ENCODE assay signal across 1 cellular context in the genomic region with DNA sequence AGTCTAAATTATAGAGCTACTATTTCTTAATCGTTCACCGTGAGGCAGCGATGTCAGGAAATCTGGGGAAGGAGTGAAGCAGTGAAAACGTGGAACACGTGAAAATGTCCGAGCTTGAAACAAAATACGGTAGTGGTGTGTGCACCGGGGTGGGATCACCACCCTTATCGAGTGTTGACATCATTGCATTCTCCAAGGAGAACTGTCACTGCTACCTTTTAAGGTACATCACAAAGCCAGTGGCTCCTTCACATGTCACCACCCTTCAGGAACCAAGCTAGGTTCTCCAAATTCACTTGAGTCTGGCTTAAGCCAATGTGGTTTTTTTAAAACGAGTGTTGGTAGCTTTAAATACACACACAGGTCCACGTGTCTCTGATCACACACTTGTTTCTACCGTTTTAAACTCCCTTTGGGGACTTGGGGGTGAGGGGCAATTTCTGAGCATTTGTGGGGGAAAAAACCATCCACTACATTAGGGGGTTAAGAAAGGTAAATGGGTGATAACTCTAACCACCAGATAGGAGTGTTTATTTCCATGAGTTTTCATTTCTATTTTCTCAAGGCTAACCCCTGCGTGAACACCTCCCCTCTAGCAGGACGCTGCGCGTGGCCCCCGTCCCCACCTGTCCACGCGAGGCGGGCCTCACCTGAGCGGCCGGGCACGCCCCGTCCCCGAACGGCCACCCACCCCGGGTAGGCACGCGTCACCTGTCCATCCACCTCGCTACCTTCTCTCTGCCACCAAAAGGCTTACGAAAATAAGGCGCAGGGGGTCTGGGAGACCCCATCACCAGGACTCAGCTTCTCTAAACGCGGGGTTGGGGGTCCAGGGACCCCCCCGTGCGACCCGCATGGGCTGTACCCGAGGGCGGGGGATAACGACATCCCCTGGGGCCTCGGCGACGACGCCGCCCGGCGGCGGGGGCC.
TF ChIP-seq lines count a peak whose summit lies in the region.

No MANE protein-coding gene starts in this region.

TF ChIP-seq in K562, 482 proteins besides CTCF, POLR2A, EP300 and RAD21 (continued from another document and continues in another):
- TF ChIP-seq, protein P1, sequence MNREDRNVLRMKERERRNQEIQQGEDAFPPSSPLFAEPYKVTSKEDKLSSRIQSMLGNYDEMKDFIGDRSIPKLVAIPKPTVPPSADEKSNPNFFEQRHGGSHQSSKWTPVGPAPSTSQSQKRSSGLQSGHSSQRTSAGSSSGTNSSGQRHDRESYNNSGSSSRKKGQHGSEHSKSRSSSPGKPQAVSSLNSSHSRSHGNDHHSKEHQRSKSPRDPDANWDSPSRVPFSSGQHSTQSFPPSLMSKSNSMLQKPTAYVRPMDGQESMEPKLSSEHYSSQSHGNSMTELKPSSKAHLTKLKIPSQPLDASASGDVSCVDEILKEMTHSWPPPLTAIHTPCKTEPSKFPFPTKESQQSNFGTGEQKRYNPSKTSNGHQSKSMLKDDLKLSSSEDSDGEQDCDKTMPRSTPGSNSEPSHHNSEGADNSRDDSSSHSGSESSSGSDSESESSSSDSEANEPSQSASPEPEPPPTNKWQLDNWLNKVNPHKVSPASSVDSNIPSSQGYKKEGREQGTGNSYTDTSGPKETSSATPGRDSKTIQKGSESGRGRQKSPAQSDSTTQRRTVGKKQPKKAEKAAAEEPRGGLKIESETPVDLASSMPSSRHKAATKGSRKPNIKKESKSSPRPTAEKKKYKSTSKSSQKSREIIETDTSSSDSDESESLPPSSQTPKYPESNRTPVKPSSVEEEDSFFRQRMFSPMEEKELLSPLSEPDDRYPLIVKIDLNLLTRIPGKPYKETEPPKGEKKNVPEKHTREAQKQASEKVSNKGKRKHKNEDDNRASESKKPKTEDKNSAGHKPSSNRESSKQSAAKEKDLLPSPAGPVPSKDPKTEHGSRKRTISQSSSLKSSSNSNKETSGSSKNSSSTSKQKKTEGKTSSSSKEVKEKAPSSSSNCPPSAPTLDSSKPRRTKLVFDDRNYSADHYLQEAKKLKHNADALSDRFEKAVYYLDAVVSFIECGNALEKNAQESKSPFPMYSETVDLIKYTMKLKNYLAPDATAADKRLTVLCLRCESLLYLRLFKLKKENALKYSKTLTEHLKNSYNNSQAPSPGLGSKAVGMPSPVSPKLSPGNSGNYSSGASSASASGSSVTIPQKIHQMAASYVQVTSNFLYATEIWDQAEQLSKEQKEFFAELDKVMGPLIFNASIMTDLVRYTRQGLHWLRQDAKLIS (CRISPR knock-in tag; IDR thresholded peaks at IDR 0.05): peak; percentile 51; the same call in 1 of the 2 replicates
- 0 out of 2 replicates have a peak, but pooled peaks have one; percentile 63 for TF ChIP-seq MTA3 (IDR thresholded peaks at IDR 0.05; ENCODE audit: borderline replicate concordance)
- TF ChIP-seq, protein P2, sequence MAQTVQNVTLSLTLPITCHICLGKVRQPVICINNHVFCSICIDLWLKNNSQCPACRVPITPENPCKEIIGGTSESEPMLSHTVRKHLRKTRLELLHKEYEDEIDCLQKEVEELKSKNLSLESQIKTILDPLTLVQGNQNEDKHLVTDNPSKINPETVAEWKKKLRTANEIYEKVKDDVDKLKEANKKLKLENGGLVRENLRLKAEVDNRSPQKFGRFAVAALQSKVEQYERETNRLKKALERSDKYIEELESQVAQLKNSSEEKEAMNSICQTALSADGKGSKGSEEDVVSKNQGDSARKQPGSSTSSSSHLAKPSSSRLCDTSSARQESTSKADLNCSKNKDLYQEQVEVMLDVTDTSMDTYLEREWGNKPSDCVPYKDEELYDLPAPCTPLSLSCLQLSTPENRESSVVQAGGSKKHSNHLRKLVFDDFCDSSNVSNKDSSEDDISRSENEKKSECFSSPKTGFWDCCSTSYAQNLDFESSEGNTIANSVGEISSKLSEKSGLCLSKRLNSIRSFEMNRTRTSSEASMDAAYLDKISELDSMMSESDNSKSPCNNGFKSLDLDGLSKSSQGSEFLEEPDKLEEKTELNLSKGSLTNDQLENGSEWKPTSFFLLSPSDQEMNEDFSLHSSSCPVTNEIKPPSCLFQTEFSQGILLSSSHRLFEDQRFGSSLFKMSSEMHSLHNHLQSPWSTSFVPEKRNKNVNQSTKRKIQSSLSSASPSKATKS (CRISPR knock-in tag; IDR thresholded peaks at IDR 0.05): no peak
- no peak for TF ChIP-seq MCM5 (IDR thresholded peaks at IDR 0.05; ENCODE audit: low read depth)
- 0 out of 4 replicates have a peak, but pooled peaks of 1 of the 2 experiments have one; percentile 33 for TF ChIP-seq RCOR1 (IDR thresholded peaks at IDR 0.05; ENCODE audit: borderline replicate concordance in 1 of 2, low read depth in 2 of 2, low read length in 2 of 2)
- TF ChIP-seq RFX1 (IDR thresholded peaks at IDR 0.05): no peak
- no peak for TF ChIP-seq ZNF24 (IDR thresholded peaks at IDR 0.05)
- no peak for TF ChIP-seq ZNF133 (CRISPR knock-in tag; IDR thresholded peaks at IDR 0.05)
- TF ChIP-seq ZNF830 (CRISPR knock-in tag; IDR thresholded peaks at IDR 0.05): 0 out of 2 replicates have a peak, but pooled peaks have one; percentile 39
- no peak for TF ChIP-seq HNRNPH1 (optimal IDR thresholded peaks at IDR 0.05; ENCODE audit: low read depth, low read length)
- TF ChIP-seq JUND (IDR thresholded peaks at IDR 0.05; ENCODE audit: borderline replicate concordance, low read depth, low read length): no peak
- peak; percentile 48; the same call in 1 of the 3 replicates for TF ChIP-seq JUND (tag; IDR thresholded peaks at IDR 0.05; ENCODE audit: borderline replicate concordance, low read depth, low read length)
- no peak for TF ChIP-seq HOXB6 (CRISPR knock-in tag; IDR thresholded peaks at IDR 0.05; ENCODE audit: borderline replicate concordance)
- TF ChIP-seq, protein P3, sequence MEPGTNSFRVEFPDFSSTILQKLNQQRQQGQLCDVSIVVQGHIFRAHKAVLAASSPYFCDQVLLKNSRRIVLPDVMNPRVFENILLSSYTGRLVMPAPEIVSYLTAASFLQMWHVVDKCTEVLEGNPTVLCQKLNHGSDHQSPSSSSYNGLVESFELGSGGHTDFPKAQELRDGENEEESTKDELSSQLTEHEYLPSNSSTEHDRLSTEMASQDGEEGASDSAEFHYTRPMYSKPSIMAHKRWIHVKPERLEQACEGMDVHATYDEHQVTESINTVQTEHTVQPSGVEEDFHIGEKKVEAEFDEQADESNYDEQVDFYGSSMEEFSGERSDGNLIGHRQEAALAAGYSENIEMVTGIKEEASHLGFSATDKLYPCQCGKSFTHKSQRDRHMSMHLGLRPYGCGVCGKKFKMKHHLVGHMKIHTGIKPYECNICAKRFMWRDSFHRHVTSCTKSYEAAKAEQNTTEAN (CRISPR knock-in tag; IDR thresholded peaks at IDR 0.05): no peak
- peak; percentile 47; the same call in 1 of the 2 replicates for TF ChIP-seq TEAD4 (IDR thresholded peaks at IDR 0.05; ENCODE audit: low read length)
- no peak for TF ChIP-seq TEAD4 (CRISPR knock-in tag; IDR thresholded peaks at IDR 0.05; ENCODE audit: borderline replicate concordance)
- TF ChIP-seq, protein P4, sequence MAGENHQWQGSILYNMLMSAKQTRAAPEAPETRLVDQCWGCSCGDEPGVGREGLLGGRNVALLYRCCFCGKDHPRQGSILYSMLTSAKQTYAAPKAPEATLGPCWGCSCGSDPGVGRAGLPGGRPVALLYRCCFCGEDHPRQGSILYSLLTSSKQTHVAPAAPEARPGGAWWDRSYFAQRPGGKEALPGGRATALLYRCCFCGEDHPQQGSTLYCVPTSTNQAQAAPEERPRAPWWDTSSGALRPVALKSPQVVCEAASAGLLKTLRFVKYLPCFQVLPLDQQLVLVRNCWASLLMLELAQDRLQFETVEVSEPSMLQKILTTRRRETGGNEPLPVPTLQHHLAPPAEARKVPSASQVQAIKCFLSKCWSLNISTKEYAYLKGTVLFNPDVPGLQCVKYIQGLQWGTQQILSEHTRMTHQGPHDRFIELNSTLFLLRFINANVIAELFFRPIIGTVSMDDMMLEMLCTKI (IDR thresholded peaks at IDR 0.05; ENCODE audit: partially characterized antibody): no peak
- TF ChIP-seq SAFB (IDR thresholded peaks at IDR 0.05; ENCODE audit: borderline replicate concordance, low read depth, low read length): peak; percentile 36; the same call in 1 of the 2 replicates
- TF ChIP-seq, protein P5, sequence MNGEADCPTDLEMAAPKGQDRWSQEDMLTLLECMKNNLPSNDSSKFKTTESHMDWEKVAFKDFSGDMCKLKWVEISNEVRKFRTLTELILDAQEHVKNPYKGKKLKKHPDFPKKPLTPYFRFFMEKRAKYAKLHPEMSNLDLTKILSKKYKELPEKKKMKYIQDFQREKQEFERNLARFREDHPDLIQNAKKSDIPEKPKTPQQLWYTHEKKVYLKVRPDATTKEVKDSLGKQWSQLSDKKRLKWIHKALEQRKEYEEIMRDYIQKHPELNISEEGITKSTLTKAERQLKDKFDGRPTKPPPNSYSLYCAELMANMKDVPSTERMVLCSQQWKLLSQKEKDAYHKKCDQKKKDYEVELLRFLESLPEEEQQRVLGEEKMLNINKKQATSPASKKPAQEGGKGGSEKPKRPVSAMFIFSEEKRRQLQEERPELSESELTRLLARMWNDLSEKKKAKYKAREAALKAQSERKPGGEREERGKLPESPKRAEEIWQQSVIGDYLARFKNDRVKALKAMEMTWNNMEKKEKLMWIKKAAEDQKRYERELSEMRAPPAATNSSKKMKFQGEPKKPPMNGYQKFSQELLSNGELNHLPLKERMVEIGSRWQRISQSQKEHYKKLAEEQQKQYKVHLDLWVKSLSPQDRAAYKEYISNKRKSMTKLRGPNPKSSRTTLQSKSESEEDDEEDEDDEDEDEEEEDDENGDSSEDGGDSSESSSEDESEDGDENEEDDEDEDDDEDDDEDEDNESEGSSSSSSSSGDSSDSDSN (IDR thresholded peaks at IDR 0.05; ENCODE audit: borderline replicate concordance in 1 of 2, low read depth in 2 of 2, low read length in 2 of 2): 0 out of 4 replicates have a peak, but pooled peaks of 1 of the 2 experiments have one; percentile 62
- TF ChIP-seq, protein P6, sequence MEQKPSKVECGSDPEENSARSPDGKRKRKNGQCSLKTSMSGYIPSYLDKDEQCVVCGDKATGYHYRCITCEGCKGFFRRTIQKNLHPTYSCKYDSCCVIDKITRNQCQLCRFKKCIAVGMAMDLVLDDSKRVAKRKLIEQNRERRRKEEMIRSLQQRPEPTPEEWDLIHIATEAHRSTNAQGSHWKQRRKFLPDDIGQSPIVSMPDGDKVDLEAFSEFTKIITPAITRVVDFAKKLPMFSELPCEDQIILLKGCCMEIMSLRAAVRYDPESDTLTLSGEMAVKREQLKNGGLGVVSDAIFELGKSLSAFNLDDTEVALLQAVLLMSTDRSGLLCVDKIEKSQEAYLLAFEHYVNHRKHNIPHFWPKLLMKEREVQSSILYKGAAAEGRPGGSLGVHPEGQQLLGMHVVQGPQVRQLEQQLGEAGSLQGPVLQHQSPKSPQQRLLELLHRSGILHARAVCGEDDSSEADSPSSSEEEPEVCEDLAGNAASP (IDR thresholded peaks at IDR 0.05): no peak
- peak; percentile 56; the same call in 1 of the 2 replicates for TF ChIP-seq LCOR (CRISPR knock-in tag; IDR thresholded peaks at IDR 0.05)
- no peak for TF ChIP-seq ZBTB1 (CRISPR knock-in tag; IDR thresholded peaks at IDR 0.05; ENCODE audit: borderline replicate concordance, low read depth)
- 0 out of 2 replicates have a peak, but pooled peaks have one; percentile 20 for TF ChIP-seq ARID1B (IDR thresholded peaks at IDR 0.05)
- no peak for TF ChIP-seq ILF3 (IDR thresholded peaks at IDR 0.05; ENCODE audit: borderline replicate concordance)
- peak; percentile 81 for TF ChIP-seq ATF7 (IDR thresholded peaks at IDR 0.05)
- TF ChIP-seq TCFL5 (CRISPR knock-in tag; conservative IDR thresholded peaks at IDR 0.05): no peak
- TF ChIP-seq, protein P7, sequence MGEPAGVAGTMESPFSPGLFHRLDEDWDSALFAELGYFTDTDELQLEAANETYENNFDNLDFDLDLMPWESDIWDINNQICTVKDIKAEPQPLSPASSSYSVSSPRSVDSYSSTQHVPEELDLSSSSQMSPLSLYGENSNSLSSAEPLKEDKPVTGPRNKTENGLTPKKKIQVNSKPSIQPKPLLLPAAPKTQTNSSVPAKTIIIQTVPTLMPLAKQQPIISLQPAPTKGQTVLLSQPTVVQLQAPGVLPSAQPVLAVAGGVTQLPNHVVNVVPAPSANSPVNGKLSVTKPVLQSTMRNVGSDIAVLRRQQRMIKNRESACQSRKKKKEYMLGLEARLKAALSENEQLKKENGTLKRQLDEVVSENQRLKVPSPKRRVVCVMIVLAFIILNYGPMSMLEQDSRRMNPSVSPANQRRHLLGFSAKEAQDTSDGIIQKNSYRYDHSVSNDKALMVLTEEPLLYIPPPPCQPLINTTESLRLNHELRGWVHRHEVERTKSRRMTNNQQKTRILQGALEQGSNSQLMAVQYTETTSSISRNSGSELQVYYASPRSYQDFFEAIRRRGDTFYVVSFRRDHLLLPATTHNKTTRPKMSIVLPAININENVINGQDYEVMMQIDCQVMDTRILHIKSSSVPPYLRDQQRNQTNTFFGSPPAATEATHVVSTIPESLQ (CRISPR knock-in tag; IDR thresholded peaks at IDR 0.05): no peak
- no peak for TF ChIP-seq TSC22D4 (tag; IDR thresholded peaks at IDR 0.05)
- TF ChIP-seq, protein P8, sequence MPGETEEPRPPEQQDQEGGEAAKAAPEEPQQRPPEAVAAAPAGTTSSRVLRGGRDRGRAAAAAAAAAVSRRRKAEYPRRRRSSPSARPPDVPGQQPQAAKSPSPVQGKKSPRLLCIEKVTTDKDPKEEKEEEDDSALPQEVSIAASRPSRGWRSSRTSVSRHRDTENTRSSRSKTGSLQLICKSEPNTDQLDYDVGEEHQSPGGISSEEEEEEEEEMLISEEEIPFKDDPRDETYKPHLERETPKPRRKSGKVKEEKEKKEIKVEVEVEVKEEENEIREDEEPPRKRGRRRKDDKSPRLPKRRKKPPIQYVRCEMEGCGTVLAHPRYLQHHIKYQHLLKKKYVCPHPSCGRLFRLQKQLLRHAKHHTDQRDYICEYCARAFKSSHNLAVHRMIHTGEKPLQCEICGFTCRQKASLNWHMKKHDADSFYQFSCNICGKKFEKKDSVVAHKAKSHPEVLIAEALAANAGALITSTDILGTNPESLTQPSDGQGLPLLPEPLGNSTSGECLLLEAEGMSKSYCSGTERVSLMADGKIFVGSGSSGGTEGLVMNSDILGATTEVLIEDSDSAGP (CRISPR knock-in tag; IDR thresholded peaks at IDR 0.05): peak; percentile 82
- TF ChIP-seq ELF1 (tag; IDR thresholded peaks at IDR 0.05): 0 out of 2 replicates have a peak, but pooled peaks have one; percentile 19
- TF ChIP-seq, protein P9, sequence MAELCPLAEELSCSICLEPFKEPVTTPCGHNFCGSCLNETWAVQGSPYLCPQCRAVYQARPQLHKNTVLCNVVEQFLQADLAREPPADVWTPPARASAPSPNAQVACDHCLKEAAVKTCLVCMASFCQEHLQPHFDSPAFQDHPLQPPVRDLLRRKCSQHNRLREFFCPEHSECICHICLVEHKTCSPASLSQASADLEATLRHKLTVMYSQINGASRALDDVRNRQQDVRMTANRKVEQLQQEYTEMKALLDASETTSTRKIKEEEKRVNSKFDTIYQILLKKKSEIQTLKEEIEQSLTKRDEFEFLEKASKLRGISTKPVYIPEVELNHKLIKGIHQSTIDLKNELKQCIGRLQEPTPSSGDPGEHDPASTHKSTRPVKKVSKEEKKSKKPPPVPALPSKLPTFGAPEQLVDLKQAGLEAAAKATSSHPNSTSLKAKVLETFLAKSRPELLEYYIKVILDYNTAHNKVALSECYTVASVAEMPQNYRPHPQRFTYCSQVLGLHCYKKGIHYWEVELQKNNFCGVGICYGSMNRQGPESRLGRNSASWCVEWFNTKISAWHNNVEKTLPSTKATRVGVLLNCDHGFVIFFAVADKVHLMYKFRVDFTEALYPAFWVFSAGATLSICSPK (IDR thresholded peaks at IDR 0.05; ENCODE audit: borderline replicate concordance): no peak
